In genomic region chr18:43893001-43893637, GRCh38 we compare ENCODE assay signal across 13 cellular contexts.
A peak's percentile ranks its signal among the peaks of the same experiment; 100 is the strongest.
DNase-seq lines count a peak whose midpoint lies in the region; ATAC-seq, FAIRE-seq and TF ChIP-seq lines count a peak whose summit lies in the region.
"Had no signal": no experiment of that assay in that cellular context is flagged by ENCODE, and none has a peak within 500 bp of the region (broad histone marks: within the 10 kb centered on the region; RNA-seq: fewer than 3 reads in every experiment).

No MANE protein-coding gene starts in this region.

- TF ChIP-seq CTCF in AG09309 (IDR thresholded peaks at IDR 0.05; ENCODE audit: control insufficient read depth, insufficient read depth, low read depth, low read length, missing control alignments) (no peak), choroid plexus epithelial cell (conservative IDR thresholded peaks at IDR 0.05; ENCODE audit: low read depth, low read length) (no peak)

- no peak overlapping the region for H3K4ac ChIP-seq in mesenchymal stem cell (ENCODE audit: low read depth in 1 of 2, low read length in 2 of 2)

- H3K4me3 ChIP-seq in AG09309 (ENCODE audit: control insufficient read depth, low read depth, low read length) (no peak overlapping the region), choroid plexus epithelial cell (ENCODE audit: low read depth, low read length) (no peak overlapping the region), mesenchymal stem cell (ENCODE audit: insufficient read depth in 1 of 2, low read depth in 1 of 2, low read length in 2 of 2) (no peak overlapping the region)
- H3K4me3 ChIP-seq: colonic mucosa had no signal

- peak overlapping the region; percentile 65 for H3K9ac ChIP-seq in mesenchymal stem cell (ENCODE audit: low read length)

- no peak for ATAC-seq in HG02870 (IDR thresholded peaks at IDR 0.05; ENCODE audit: unreplicated experiment)

- no peak overlapping the region for H2BK5ac ChIP-seq in mesenchymal stem cell (ENCODE audit: low read depth, low read length, poor library complexity, severe bottlenecking)

- no peak overlapping the region for H4K8ac ChIP-seq in mesenchymal stem cell (ENCODE audit: low read length)

- DNase-seq in AG09309 (ENCODE audit: low read depth) (peak; percentile 85), HTR-8/SVneo (ENCODE audit: insufficient read length, low spot score) (peak; percentile 4), choroid plexus epithelial cell (ENCODE audit: low read depth) (peak; percentile 81), mesenchymal stem cell (peak; percentile 91), mucosa of gallbladder (ENCODE audit: low spot score) (no peak), NCI-H524 treated with DMSO at 0.1 percent for 48 hours (lab: John Stamatoyannopoulos, UW) (no peak)
- no peak for DNase-seq in activated CD4-positive, alpha-beta T cell treated with anti-CD3 and anti-CD28 coated beads for 4 hours
- DNase-seq: activated T-cell treated with anti-CD3 and anti-CD28 coated beads for 4 hours; CD4-positive, alpha-beta T cell; colonic mucosa; NCI-H82 had no signal

- H3K36me3 ChIP-seq in mesenchymal stem cell (ENCODE audit: control insufficient read depth in 1 of 2, insufficient read depth in 2 of 2, low read depth in 1 of 2, low read length in 2 of 2), result peaks cover 0 to 8% of the 10 kb centered on the region in 2 experiments
- H3K36me3 ChIP-seq: colonic mucosa had no signal

- H2BK120ac ChIP-seq in mesenchymal stem cell (ENCODE audit: low read depth, low read length), result no peak overlapping the region

- no peaks in the 10 kb centered on the region for H3K9me3 ChIP-seq in mesenchymal stem cell (ENCODE audit: control insufficient read depth, low read length)
- H3K9me3 ChIP-seq: colonic mucosa had no signal

- H3K4me2 ChIP-seq in mesenchymal stem cell (ENCODE audit: low read length, poor library complexity, severe bottlenecking), result no peak overlapping the region

- H3K23ac ChIP-seq in mesenchymal stem cell (ENCODE audit: low read length in 2 of 2), result no peak overlapping the region

- no peak overlapping the region for H2AK5ac ChIP-seq in mesenchymal stem cell (ENCODE audit: low read length, severe bottlenecking)

- peaks cover 3% of the 10 kb centered on the region for H3K4me1 ChIP-seq in mesenchymal stem cell (ENCODE audit: control insufficient read depth, insufficient read depth, low read depth, low read length)
- H3K4me1 ChIP-seq: colonic mucosa had no signal

- H3K27me3 ChIP-seq in mesenchymal stem cell (ENCODE audit: control insufficient read depth in 1 of 2, insufficient read depth in 1 of 2, low read length in 2 of 2), result no peaks in the 10 kb centered on the region
- H3K27me3 ChIP-seq: colonic mucosa had no signal

- no peak overlapping the region for H3K14ac ChIP-seq in mesenchymal stem cell (ENCODE audit: low read length in 2 of 2)

- H3K18ac ChIP-seq in mesenchymal stem cell (ENCODE audit: low read depth in 1 of 2, low read length in 2 of 2), result peak overlapping the region in 1 of 2 experiments; percentile 60

- no peaks in the 10 kb centered on the region for H3K79me1 ChIP-seq in mesenchymal stem cell (replicated peaks; ENCODE audit: low read length, poor library complexity, severe bottlenecking)

- no peak overlapping the region for H2BK15ac ChIP-seq in mesenchymal stem cell (ENCODE audit: low read depth, poor library complexity, severe bottlenecking)

- peak overlapping the region; percentile 70 for H3K27ac ChIP-seq in mesenchymal stem cell (ENCODE audit: low read length, poor library complexity, severe bottlenecking)
- H3K27ac ChIP-seq: colonic mucosa had no signal

- FAIRE-seq in HTR-8/SVneo (lab: Jason Lieb, UNC), result no peak
- FAIRE-seq: GM12892 had no signal

- 12% methylated on average over 5 of the region's 5 CpGs for WGBS in mesenchymal stem cell

- peak overlapping the region; percentile 51 to 63 for H2BK12ac ChIP-seq in mesenchymal stem cell (ENCODE audit: low read length in 2 of 2)

- no peak overlapping the region for H2AFZ ChIP-seq in mesenchymal stem cell (ENCODE audit: low read depth, low read length)

- no peak overlapping the region for H4K91ac ChIP-seq in mesenchymal stem cell (ENCODE audit: low read length)

Comparison
In these comparisons a context has a peak if more than half of its experiments do, and no peak if none do; other contexts are left out.
1. DNase-seq: peak in AG09309 (single experiment), HTR-8/SVneo (single experiment), choroid plexus epithelial cell (single experiment) and mesenchymal stem cell (single experiment); none in mucosa of gallbladder (single experiment), NCI-H524 treated with DMSO at 0.1 percent for 48 hours (single experiment) and activated CD4-positive, alpha-beta T cell treated with anti-CD3 and anti-CD28 coated beads for 4 hours (0 of 2).